14 cellular contexts compared by ENCODE assay signal in genomic region chr2:159044804-159045286, GRCh38.
A peak's percentile ranks its signal among the peaks of the same experiment; 100 is the strongest.
DNase-seq lines count a peak whose midpoint lies in the region; ATAC-seq, FAIRE-seq and TF ChIP-seq lines count a peak whose summit lies in the region.
"Had no signal": no experiment of that assay in that cellular context is flagged by ENCODE, and none has a peak within 500 bp of the region (broad histone marks: within the 10 kb centered on the region; RNA-seq: fewer than 3 reads in every experiment).

No MANE protein-coding gene starts in this region.

- H3K36me3 ChIP-seq in HEK293 (ENCODE audit: control insufficient read depth in 2 of 2, insufficient read depth in 1 of 2, low read length in 2 of 2) (peaks cover 0 to 9% of the 10 kb centered on the region in 2 experiments; a peak in 1 of 3 replicates), astrocyte (ENCODE audit: insufficient read depth, low read length) (no peaks in the 10 kb centered on the region), thyroid gland (no peaks in the 10 kb centered on the region), ascending aorta (no peaks in the 10 kb centered on the region)

- POLR2A ChIA-PET in HEK293 (lab: Yijun Ruan, JAX) = no interaction called here

- intact Hi-C loops in left ventricle myocardium superior (cut with micrococcal nuclease) (no loop called here), thyroid gland (cut with DNase I) (no loop called here), ascending aorta (cut with DNase I) (loop anchor here (5.0 kb wide), 2 partner anchors 47 to 78 kb away; partner anchors contain the start of gene TANC1)

- CTCF ChIA-PET in HEK293 (lab: Yijun Ruan, JAX) = interaction anchor here (1.8 kb wide), 1 partner anchor 74 kb away, joined by 7 read pairs; no protein-coding TSS in a partner anchor

- peaks cover 62% of the 10 kb centered on the region for H3K79me2 ChIP-seq in astrocyte (ENCODE audit: insufficient read depth, low read length)

- peak; percentile 52 for ATAC-seq in left ventricle myocardium superior
- ATAC-seq: activated CD8-positive, alpha-beta memory T cell treated with anti-CD3 and anti-CD28 coated beads, Interleukin-2, amount 10 ng/mL, durations not matched to agents 7 days and 5 days; CD8-positive, alpha-beta T cell; natural killer cell had no signal

- FAIRE-seq in astrocyte (lab: Jason Lieb, UNC) = no peak

- H3K27ac ChIP-seq in HEK293 (ENCODE audit: extremely low read depth, low read depth, low read length) (no peak overlapping the region), astrocyte (ENCODE audit: low read depth, low read length) (no peak overlapping the region), thyroid gland (peak overlapping the region; percentile 34 to 63 (median 59)), ascending aorta (peak overlapping the region in 1 of 2 donors; percentile 20)

- no peak overlapping the region for H3K4me2 ChIP-seq in astrocyte (ENCODE audit: low read length)

- H3K9me3 Mint-ChIP-seq in astrocyte (ENCODE audit: unreplicated experiment) = peaks cover 8% of the 10 kb centered on the region
- peaks cover 0 to 3% (median 0%) of the 10 kb centered on the region in 6 donors for H3K9me3 Mint-ChIP-seq in immature natural killer cell
- H3K9me3 Mint-ChIP-seq: CD8-positive, alpha-beta T cell; natural killer cell had no signal

- no peak overlapping the region for H2AFZ ChIP-seq in astrocyte (ENCODE audit: low read depth, low read length)

- H3K27me3 ChIP-seq in astrocyte (ENCODE audit: insufficient read depth, low read length) = no peaks in the 10 kb centered on the region
- no peaks in the 10 kb centered on the region for H3K27me3 ChIP-seq in thyroid gland
- no peaks in the 10 kb centered on the region for H3K27me3 ChIP-seq in ascending aorta

- TF ChIP-seq POLR2A in thyroid gland (IDR thresholded peaks at IDR 0.05) = no peak

- H3K36me3 Mint-ChIP-seq in astrocyte (ENCODE audit: low read depth, unreplicated experiment) = peaks cover 43% of the 10 kb centered on the region
- peaks cover 0 to 10% (median 3%) of the 10 kb centered on the region in 3 donors for H3K36me3 Mint-ChIP-seq in immature natural killer cell
- H3K36me3 Mint-ChIP-seq: activated CD8-positive, alpha-beta memory T cell treated with anti-CD3 and anti-CD28 coated beads, Interleukin-2, amount 10 ng/mL, durations not matched to agents 7 days and 5 days; CD8-positive, alpha-beta T cell; natural killer cell had no signal

- H3K9me3 ChIP-seq in HEK293 (ENCODE audit: control insufficient read depth, insufficient read depth, low read depth, low read length) (no peaks in the 10 kb centered on the region), astrocyte (ENCODE audit: insufficient read depth, low read depth, low read length) (peaks cover 4% of the 10 kb centered on the region), thyroid gland (no peaks in the 10 kb centered on the region), ascending aorta (no peaks in the 10 kb centered on the region)

- H3K4me1 Mint-ChIP-seq in astrocyte (ENCODE audit: low read depth, unreplicated experiment) (peaks cover 42% of the 10 kb centered on the region), immature natural killer cell (no peaks in the 10 kb centered on the region)
- H3K4me1 Mint-ChIP-seq: activated CD8-positive, alpha-beta memory T cell treated with anti-CD3 and anti-CD28 coated beads, Interleukin-2, amount 10 ng/mL, durations not matched to agents 7 days and 5 days; natural killer cell had no signal

- peaks cover 6% of the 10 kb centered on the region for H4K20me1 ChIP-seq in astrocyte (ENCODE audit: insufficient read depth, low read length)

- H3K27me3 Mint-ChIP-seq in astrocyte (ENCODE audit: low read depth, unreplicated experiment) = no peaks in the 10 kb centered on the region
- peaks cover 0 to 10% (median 6%) of the 10 kb centered on the region in 3 donors for H3K27me3 Mint-ChIP-seq in immature natural killer cell (ENCODE audit: low read depth in 3 of 3)
- H3K27me3 Mint-ChIP-seq: activated CD8-positive, alpha-beta memory T cell treated with anti-CD3 and anti-CD28 coated beads, Interleukin-2, amount 10 ng/mL, durations not matched to agents 7 days and 5 days had no signal

- H3K4me3 ChIP-seq in HEK293 (ENCODE audit: low read depth, low read length) = no peak overlapping the region
- H3K4me3 ChIP-seq in astrocyte (ENCODE audit: insufficient read depth, low read depth, low read length) = no peak overlapping the region
- H3K4me3 ChIP-seq in thyroid gland (replicated peaks in 1 of 3) = no peak overlapping the region
- H3K4me3 ChIP-seq in ascending aorta = no peak overlapping the region

- peaks cover 9% of the 10 kb centered on the region for H3K4me1 ChIP-seq in HEK293 (ENCODE audit: control insufficient read depth, insufficient read depth, low read length)
- peaks cover 30% of the 10 kb centered on the region for H3K4me1 ChIP-seq in astrocyte (ENCODE audit: insufficient read depth, low read length)
- H3K4me1 ChIP-seq in thyroid gland = peaks cover 41 to 55% of the 10 kb centered on the region in 2 donors
- H3K4me1 ChIP-seq in ascending aorta = peaks cover 13 to 54% of the 10 kb centered on the region in 2 donors

- H3K9ac ChIP-seq in astrocyte (ENCODE audit: low read length) = no peak overlapping the region

- TF ChIP-seq CTCF in HEK293 (tag by site-specific recombination; IDR thresholded peaks at IDR 0.05) (no peak), astrocyte (IDR thresholded peaks at IDR 0.05; ENCODE audit: insufficient read depth, low read depth, low read length) (no peak), thyroid gland (IDR thresholded peaks at IDR 0.05) (no peak), ascending aorta (IDR thresholded peaks at IDR 0.05) (no peak)

- peak; percentile 51 for DNase-seq in astrocyte (ENCODE audit: low read depth)
- peak; percentile 48 for DNase-seq in left ventricle myocardium superior
- peak; percentile 82 to 86 for DNase-seq in thyroid gland
- DNase-seq in stimulated activated CD4-positive, alpha-beta T cell treated with anti-CD3 and anti-CD28 coated beads, Interleukin-4, amount 100 ng/mL, for 24 hours = no peak
- no peak for DNase-seq in ascending aorta (ENCODE audit: low spot score in 2 of 2)
- no peak for DNase-seq in immature natural killer cell
- no peak for DNase-seq in activated CD8-positive, alpha-beta memory T cell treated with anti-CD3 and anti-CD28 coated beads, Interleukin-2, amount 50 U/mL, for 4 hours
- DNase-seq: activated CD8-positive, alpha-beta memory T cell treated with anti-CD3 and anti-CD28 coated beads, Interleukin-2, amount 10 ng/mL, durations not matched to agents 7 days and 5 days; CD8-positive, alpha-beta T cell; effector CD8-positive, alpha-beta T cell; natural killer cell; NCI-H1694 treated with DMSO at 0.1 percent for 48 hours; stimulated activated CD4-positive, alpha-beta T cell treated with anti-CD3 and anti-CD28 coated beads, Interleukin-12 subunit alpha, Interleukin-12 subunit beta, amount 100 ng/mL, for 4 hours had no signal

- H3K27ac Mint-ChIP-seq in astrocyte (ENCODE audit: unreplicated experiment) = no peak overlapping the region
- H3K27ac Mint-ChIP-seq in immature natural killer cell = no peak overlapping the region
- H3K27ac Mint-ChIP-seq: activated CD8-positive, alpha-beta memory T cell treated with anti-CD3 and anti-CD28 coated beads, Interleukin-2, amount 10 ng/mL, durations not matched to agents 7 days and 5 days; CD8-positive, alpha-beta T cell; natural killer cell had no signal

- 46 to 69% methylated on average over 4 of the region's 4 CpGs for WGBS in thyroid gland, 2 donors

- H3K4me3 Mint-ChIP-seq in astrocyte (ENCODE audit: unreplicated experiment) = no peak overlapping the region
- H3K4me3 Mint-ChIP-seq in immature natural killer cell = no peak overlapping the region
- H3K4me3 Mint-ChIP-seq: activated CD8-positive, alpha-beta memory T cell treated with anti-CD3 and anti-CD28 coated beads, Interleukin-2, amount 10 ng/mL, durations not matched to agents 7 days and 5 days; CD8-positive, alpha-beta T cell; natural killer cell had no signal

TF ChIP-seq in HEK293, 187 proteins besides CTCF, POLR2A, EP300 and RAD21 (continues in another document):
- no peak for TF ChIP-seq ZNF157 (tag by site-specific recombination; IDR thresholded peaks at IDR 0.05)
- TF ChIP-seq BCL11B (tag by site-specific recombination; IDR thresholded peaks at IDR 0.05; ENCODE audit: low read depth) = no peak
- TF ChIP-seq ZSCAN23 (tag by site-specific recombination; IDR thresholded peaks at IDR 0.05) = no peak
- peak; percentile 61; the same call in 1 of the 2 replicates for TF ChIP-seq WT1 (tag by site-specific recombination; IDR thresholded peaks at IDR 0.05)
- TF ChIP-seq FEZF1 (tag by site-specific recombination; IDR thresholded peaks at IDR 0.05) = 0 out of 2 replicates have a peak, but pooled peaks have one; percentile 8
- no peak for TF ChIP-seq ZBTB6 (tag by site-specific recombination; IDR thresholded peaks at IDR 0.05)
- TF ChIP-seq ZIC2 (tag by site-specific recombination; IDR thresholded peaks at IDR 0.05) = peak; percentile 75

Comparison
In these comparisons a context has a peak if more than half of its experiments do, and no peak if none do; other contexts are left out.
1. H3K27ac ChIP-seq: peak in thyroid gland (3 of 3); none in HEK293 (single experiment) and astrocyte (single experiment).
2. DNase-seq: peak in astrocyte (single experiment), left ventricle myocardium superior (single experiment) and thyroid gland (2 of 2); none in stimulated activated CD4-positive, alpha-beta T cell treated with anti-CD3 and anti-CD28 coated beads, Interleukin-4, amount 100 ng/mL, for 24 hours (single experiment), ascending aorta (0 of 2), immature natural killer cell (0 of 3) and activated CD8-positive, alpha-beta memory T cell treated with anti-CD3 and anti-CD28 coated beads, Interleukin-2, amount 50 U/mL, for 4 hours (single experiment).